14 cellular contexts compared by ENCODE assay signal in genomic region chr12:43551271-43551970, GRCh38. TPM values are rescaled to one million over a fixed set of nuclear protein-coding genes. Genes with fewer than 3 reads are reported as not detected.
DNase-seq lines count a peak whose midpoint lies in the region; ATAC-seq and TF ChIP-seq lines count a peak whose summit lies in the region.
"Had no signal": no experiment of that assay in that cellular context is flagged by ENCODE, and none has a peak within 500 bp of the region (broad histone marks: within the 10 kb centered on the region; RNA-seq: fewer than 3 reads in every experiment).

No MANE protein-coding gene starts in this region.

- peaks cover 39% of the 10 kb centered on the region for H3K27me3 Mint-ChIP-seq in neural crest cell (ENCODE audit: low read depth)

- peak overlapping the region; percentile 54 for H3K4me3 ChIP-seq in MG63
- H3K4me3 ChIP-seq: BLaER1 treated with 17β-estradiol and CSF1 and Interleukin-3, amounts not matched to agents 10 nM and 100 nM had no signal

- no peaks in the 10 kb centered on the region for H3K4me1 ChIP-seq in foreskin keratinocyte
- H3K4me1 ChIP-seq: BLaER1 treated with 17β-estradiol and CSF1 and Interleukin-3, amounts not matched to agents 10 nM and 100 nM had no signal

- H3K4me3 Mint-ChIP-seq in neural crest cell: peak overlapping the region; percentile 98

- H3K9me3 ChIP-seq in MG63: no peaks in the 10 kb centered on the region; the same call in 1 of the 2 replicates

- DNase-seq in AG20443 (ENCODE audit: low spot score) (peak; percentile 9), MG63 (peak; percentile 7), foreskin keratinocyte (no peak), neural crest cell (ENCODE audit: low read depth, low spot score) (peak; percentile 33), DMS79 (lab: John Stamatoyannopoulos, UW) (no peak), DMS114 treated with DMSO at 0.1 percent for 48 hours (lab: John Stamatoyannopoulos, UW; ENCODE audit: unreplicated experiment) (no peak), T1000 (lab: John Stamatoyannopoulos, UW) (no peak)
- DNase-seq in activated CD4-positive, alpha-beta T cell treated with anti-CD3 and anti-CD28 coated beads, Interleukin-2, amount 50 U/mL, for 4 hours: no peak
- DNase-seq: left colon, NCI-H187 had no signal

- H3K4me1 Mint-ChIP-seq in neural crest cell: peaks cover 21% of the 10 kb centered on the region

- H3K36me3 Mint-ChIP-seq in neural crest cell (ENCODE audit: low read depth): no peaks in the 10 kb centered on the region

- peak; percentile 29 for ATAC-seq in foreskin keratinocyte
- ATAC-seq: left colon had no signal

- H3K27me3 ChIP-seq in MG63 (no peaks in the 10 kb centered on the region), foreskin keratinocyte (peaks cover 49% of the 10 kb centered on the region)
- H3K27me3 ChIP-seq: BLaER1 treated with 17β-estradiol and CSF1 and Interleukin-3, amounts not matched to agents 10 nM and 100 nM had no signal

- H3K27ac ChIP-seq in foreskin keratinocyte: no peak overlapping the region
- H3K27ac ChIP-seq: BLaER1 treated with 17β-estradiol and CSF1 and Interleukin-3, amounts not matched to agents 10 nM and 100 nM; esophagus muscularis mucosa had no signal

- peaks cover 3% of the 10 kb centered on the region for H3K9me3 Mint-ChIP-seq in neural crest cell

- no peak for TF ChIP-seq CTCF in foreskin keratinocyte (conservative IDR thresholded peaks at IDR 0.05)
- TF ChIP-seq CTCF in neural crest cell (conservative IDR thresholded peaks at IDR 0.05): no peak

- H3K36me3 ChIP-seq in MG63: no peaks in the 10 kb centered on the region
- H3K36me3 ChIP-seq: BLaER1 treated with 17β-estradiol and CSF1 and Interleukin-3, amounts not matched to agents 10 nM and 100 nM; esophagus muscularis mucosa had no signal

- H3K27ac Mint-ChIP-seq in neural crest cell (ENCODE audit: unreplicated experiment): no peak overlapping the region

RNA-seq across cellular contexts. Expression of gene ADAMTS20, which starts 0.6 kb away (rescaled TPM):
- not detected in 2 replicates for total RNA-seq in MG63 (2014; rRNA removed; shearing (Covaris generic); ENCODE audit: low replicate concordance)
- total RNA-seq in foreskin keratinocyte (not detected in 2 replicates), neural crest cell (1.8 and 2.0 TPM in 2 replicates)
- polyA plus RNA-seq in foreskin keratinocyte: not detected in 2 replicates
- total RNA-seq: esophagus muscularis mucosa, left colon, pulmonary artery endothelial cell had no signal
- polyA plus RNA-seq: urinary bladder had no signal

Comparison
In these comparisons a context has a peak if more than half of its experiments do, and no peak if none do; other contexts are left out.
1. DNase-seq: peak in AG20443 (single experiment), MG63 (single experiment) and neural crest cell (single experiment); none in foreskin keratinocyte (0 of 2), DMS79 (single experiment), DMS114 treated with DMSO at 0.1 percent for 48 hours (single experiment), T1000 (single experiment) and activated CD4-positive, alpha-beta T cell treated with anti-CD3 and anti-CD28 coated beads, Interleukin-2, amount 50 U/mL, for 4 hours (0 of 2).